Comparison of ENCODE assay signal across 1 cellular context in genomic region chr10:22464966-22465627, GRCh38.
TF ChIP-seq lines count a peak whose summit lies in the region.

No MANE protein-coding gene starts in this region.

TF ChIP-seq in H1, 55 proteins besides CTCF, POLR2A, EP300 and RAD21 (continued from another document):
- TF ChIP-seq CHD7 (IDR thresholded peaks at IDR 0.05; ENCODE audit: insufficient replicate concordance, low read length) = no peak
